In genomic region chr19:10553943-10554381, GRCh38 we compare ENCODE assay signal across 11 cellular contexts. TPM values are rescaled to one million over a fixed set of nuclear protein-coding genes. Genes with fewer than 3 reads are reported as not detected.
DNase-seq lines count a peak whose midpoint lies in the region; ATAC-seq and TF ChIP-seq lines count a peak whose summit lies in the region.
"Had no signal": no experiment of that assay in that cellular context is flagged by ENCODE, and none has a peak within 500 bp of the region (broad histone marks: within the 10 kb centered on the region; RNA-seq: fewer than 3 reads in every experiment).

No MANE protein-coding gene starts in this region.

- H3K27ac Mint-ChIP-seq in T-helper 17 cell = peak overlapping the region; percentile 89

- no peak overlapping the region for H2AFZ ChIP-seq in hepatocyte

- H3K79me2 ChIP-seq in hepatocyte = no peaks in the 10 kb centered on the region

- no peaks in the 10 kb centered on the region for H3K27me3 ChIP-seq in hepatocyte

- TF ChIP-seq CTCF in hepatocyte (IDR thresholded peaks at IDR 0.05; ENCODE audit: poor library complexity) = no peak

- DNase-seq in stimulated activated CD4-positive, alpha-beta T cell treated with anti-CD3 and anti-CD28 coated beads, Interleukin-1b, Interleukin-23, amount 100 ng/mL, for 48 hours = peak; percentile 31
- DNase-seq in stimulated activated CD4-positive, alpha-beta T cell treated with anti-CD3 and anti-CD28 coated beads, Interleukin-2, amount 100 ng/mL, for 48 hours = no peak
- peak; percentile 28 to 45 (median 43) for DNase-seq in T-helper 17 cell
- DNase-seq in epithelial cell of prostate (ENCODE audit: low read depth, low spot score) = peak; percentile 54
- DNase-seq in NCI-H2081 treated with DMSO at 0.1 percent for 48 hours (lab: John Stamatoyannopoulos, UW) = no peak
- no peak for DNase-seq in NCI-H2227 treated with DMSO at 0.1 percent for 48 hours (lab: John Stamatoyannopoulos, UW)
- no peak for DNase-seq in NCI-H2171 (lab: John Stamatoyannopoulos, UW)
- no peak for DNase-seq in hepatocyte (ENCODE audit: low spot score)
- DNase-seq: KBM-7 had no signal

- peaks cover 2% of the 10 kb centered on the region for H3K36me3 Mint-ChIP-seq in T-helper 17 cell (ENCODE audit: low read depth)

- peak overlapping the region; percentile 82 for H3K4me3 Mint-ChIP-seq in T-helper 17 cell
- H3K4me3 Mint-ChIP-seq: neural crest cell had no signal

- no peak overlapping the region for H3K4me3 ChIP-seq in hepatocyte

- H3K36me3 ChIP-seq in hepatocyte (replicated peaks; ENCODE audit: insufficient read depth, low read depth) = no peaks in the 10 kb centered on the region

- peak overlapping the region; percentile 76 for H3K27ac ChIP-seq in epithelial cell of prostate
- no peak overlapping the region for H3K27ac ChIP-seq in hepatocyte
- H3K27ac ChIP-seq: C4-2B had no signal

- H3K4me2 ChIP-seq in hepatocyte = no peak overlapping the region

- H3K4me1 ChIP-seq in hepatocyte (ENCODE audit: insufficient read depth) = no peaks in the 10 kb centered on the region

- H3K27me3 Mint-ChIP-seq in T-helper 17 cell = no peaks in the 10 kb centered on the region

- no peaks in the 10 kb centered on the region for H4K20me1 ChIP-seq in hepatocyte (ENCODE audit: insufficient read depth, poor library complexity, severe bottlenecking)

- 91% methylated on average over 12 of the region's 12 CpGs for WGBS in hepatocyte (ENCODE audit: low lambda C conversion rate, missing lambda C conversion rate)

- no peaks in the 10 kb centered on the region for H3K9me2 ChIP-seq in hepatocyte (replicated peaks; ENCODE audit: insufficient read depth)

- H3K9me3 ChIP-seq in T-helper 17 cell (ENCODE audit: control insufficient read depth, low read length, poor library complexity, severe bottlenecking) (no peaks in the 10 kb centered on the region), hepatocyte (ENCODE audit: low read depth) (no peaks in the 10 kb centered on the region)

- H3K4me1 Mint-ChIP-seq in T-helper 17 cell = peaks cover 20% of the 10 kb centered on the region
- H3K4me1 Mint-ChIP-seq: neural crest cell had no signal

- ATAC-seq in T-helper 17 cell = peak; percentile 89

RNA-seq across cellular contexts. Expression of gene ATG4D, which starts 10.3 kb away (rescaled TPM):
- total RNA-seq in T-helper 17 cell (10 to 100 TPM; 70.6 to 70.7 TPM), hepatocyte (13.1 and 24.1 TPM in 2 replicates)
- polyA plus RNA-seq in hepatocyte = 34.5 and 40.0 TPM in 2 replicates

RNA-seq across cellular contexts. Expression of gene KRI1, which starts 11.8 kb away (rescaled TPM):
- total RNA-seq in T-helper 17 cell (10 to 100 TPM; 33.9 to 43.7 TPM), hepatocyte (7.8 and 9.2 TPM in 2 replicates)
- polyA plus RNA-seq in hepatocyte = 18.3 and 22.0 TPM in 2 replicates

RNA-seq across cellular contexts. Expression of gene CDKN2D, which starts 14.8 kb away (rescaled TPM):
- total RNA-seq in T-helper 17 cell (10 to 100 TPM; 71.0 to 83.3 TPM), hepatocyte (5.0 and 6.4 TPM in 2 replicates)
- polyA plus RNA-seq in hepatocyte = 13.9 and 15.0 TPM in 2 replicates

RNA-seq across cellular contexts. Expression of gene AP1M2, which starts 33.1 kb away (rescaled TPM):
- total RNA-seq in T-helper 17 cell (1 to 10 TPM in 1 of 2 donors, not detected in 1; 2.0 TPM), hepatocyte (63.7 and 66.5 TPM in 2 replicates)
- polyA plus RNA-seq in hepatocyte = 67.4 and 69.4 TPM in 2 replicates
- total RNA-seq: neural crest cell had no signal

RNA-seq across cellular contexts. Expression of gene S1PR5, which starts 36.7 kb away (rescaled TPM):
- total RNA-seq in T-helper 17 cell = 1 to 10 TPM in 1 of 2 donors, under 1 TPM in 1; 0.50 to 1.3 TPM
- 0.17 and 0.56 TPM in 2 replicates for total RNA-seq in hepatocyte
- polyA plus RNA-seq in hepatocyte = 0.38 and 0.75 TPM in 2 replicates

Comparison
In these comparisons a context has a peak if more than half of its experiments do, and no peak if none do; other contexts are left out.
1. DNase-seq: peak in stimulated activated CD4-positive, alpha-beta T cell treated with anti-CD3 and anti-CD28 coated beads, Interleukin-1b, Interleukin-23, amount 100 ng/mL, for 48 hours (single experiment), T-helper 17 cell (3 of 3) and epithelial cell of prostate (single experiment); none in stimulated activated CD4-positive, alpha-beta T cell treated with anti-CD3 and anti-CD28 coated beads, Interleukin-2, amount 100 ng/mL, for 48 hours (0 of 2), NCI-H2081 treated with DMSO at 0.1 percent for 48 hours (single experiment), NCI-H2227 treated with DMSO at 0.1 percent for 48 hours (single experiment), NCI-H2171 (single experiment) and hepatocyte (single experiment).